ENCODE assay signal across 23 cellular contexts in genomic region chr16:12255473-12255872, GRCh38.
DNase-seq lines count a peak whose midpoint lies in the region; ATAC-seq and TF ChIP-seq lines count a peak whose summit lies in the region.
"Had no signal": no experiment of that assay in that cellular context is flagged by ENCODE, and none has a peak within 500 bp of the region (broad histone marks: within the 10 kb centered on the region; RNA-seq: fewer than 3 reads in every experiment).

No MANE protein-coding gene starts in this region.

- H2BK120ac ChIP-seq in mesendoderm (ENCODE audit: low read depth, low read length) = no peak overlapping the region

- no peak overlapping the region for H3K4me2 ChIP-seq in mesendoderm (ENCODE audit: low read length)
- H3K4me2 ChIP-seq: smooth muscle cell had no signal

- H4K8ac ChIP-seq in mesendoderm (ENCODE audit: low read depth, low read length) = no peak overlapping the region

- DNase-seq in DMS 273 (lab: John Stamatoyannopoulos, UW; ENCODE audit: unreplicated experiment) (peak; percentile 29), DMS 273 treated with DMSO at 0.1 percent for 48 hours (lab: John Stamatoyannopoulos, UW) (no peak), EL (peak; percentile 18), SJCRH30 (peak in 1 of 2 experiments; percentile 16), myocyte (ENCODE audit: low read depth) (peak; percentile 79), ovary (no peak), mesendoderm (no peak)
- DNase-seq: activated CD8-positive, alpha-beta memory T cell treated with anti-CD3 and anti-CD28 coated beads for 24 hours; activated naive CD4-positive, alpha-beta T cell treated with anti-CD3 and anti-CD28 coated beads for 36 hours; activated T-cell treated with anti-CD3 and anti-CD28 coated beads, Interleukin-2, amount 50 U/mL, for 48 hours; cerebellar nuclear complex; effector memory CD4-positive, alpha-beta T cell; GDM1; GM23248; left colon; NCI-H1694; psoas muscle; stimulated activated CD4-positive, alpha-beta T cell treated with anti-CD3 and anti-CD28 coated beads, Interleukin-4, amount 100 ng/mL, for 24 hours; stomach had no signal

- H3K56ac ChIP-seq in mesendoderm (ENCODE audit: low read length) = no peak overlapping the region

- H2BK5ac ChIP-seq in mesendoderm (ENCODE audit: low read length) = no peak overlapping the region

- H3K27ac ChIP-seq in SJCRH30 = peak overlapping the region; percentile 60
- no peak overlapping the region for H3K27ac ChIP-seq in ovary
- no peak overlapping the region for H3K27ac ChIP-seq in mesendoderm (ENCODE audit: low read depth, low read length)
- no peak overlapping the region for H3K27ac ChIP-seq in gastroesophageal sphincter
- H3K27ac ChIP-seq: 22Rv1, GM23248, HL-60, psoas muscle, stomach had no signal

- H3K79me1 ChIP-seq in mesendoderm (ENCODE audit: low read length) = no peaks in the 10 kb centered on the region

- no peak overlapping the region for H4K5ac ChIP-seq in mesendoderm (ENCODE audit: low read length)

- WGBS in ovary, 3 donors = 80 to 83% (median 83%) methylated on average over 7 of the region's 7 CpGs
- no CpG with 5 or more reads among the region's 7 CpGs for WGBS in mesendoderm (ENCODE audit: extremely low coverage, insufficient coverage, low lambda C conversion rate)
- WGBS in gastroesophageal sphincter (ENCODE audit: low coverage in 1 of 2), 2 donors = 83 to 90% methylated on average over 3 to 7 of the region's 7 CpGs

- no peak overlapping the region for H3K4me3 ChIP-seq in SJCRH30
- no peak overlapping the region for H3K4me3 ChIP-seq in ovary
- H3K4me3 ChIP-seq in mesendoderm (ENCODE audit: low read length) = no peak overlapping the region
- no peak overlapping the region for H3K4me3 ChIP-seq in gastroesophageal sphincter
- H3K4me3 ChIP-seq: GM23248, psoas muscle, smooth muscle cell, stomach had no signal

- no peak overlapping the region for H2AK5ac ChIP-seq in mesendoderm (ENCODE audit: low read length)

- H3K18ac ChIP-seq in mesendoderm (ENCODE audit: low read length) = no peak overlapping the region

- intact Hi-C loops in ovary (cut with DNase I) = loop anchor here in 2 of 4 donors (10.0 kb wide), 2 partner anchors 91 to 161 kb away; no protein-coding TSS in a partner anchor

- H3K9ac ChIP-seq in mesendoderm (ENCODE audit: low read length) = no peak overlapping the region
- H3K9ac ChIP-seq: GM23248 had no signal

- no peaks in the 10 kb centered on the region for H3K79me2 ChIP-seq in mesendoderm (ENCODE audit: control insufficient read depth, insufficient read depth, low read length)

- no peak for ATAC-seq in gastroesophageal sphincter
- ATAC-seq: psoas muscle had no signal

- H3K23ac ChIP-seq in mesendoderm (ENCODE audit: low read length) = no peak overlapping the region

- no peak overlapping the region for H2BK15ac ChIP-seq in mesendoderm (replicated peaks; ENCODE audit: low read depth)

- H3K36me3 ChIP-seq in SJCRH30 (no peaks in the 10 kb centered on the region), ovary (no peaks in the 10 kb centered on the region), mesendoderm (ENCODE audit: control insufficient read depth, insufficient read depth, low read length) (no peaks in the 10 kb centered on the region), gastroesophageal sphincter (no peaks in the 10 kb centered on the region)
- H3K36me3 ChIP-seq: stomach had no signal

- no peaks in the 10 kb centered on the region for H3K9me3 ChIP-seq in SJCRH30 (replicated peaks)
- no peaks in the 10 kb centered on the region for H3K9me3 ChIP-seq in ovary
- no peaks in the 10 kb centered on the region for H3K9me3 ChIP-seq in gastroesophageal sphincter
- H3K9me3 ChIP-seq: psoas muscle, stomach had no signal

- TF ChIP-seq CTCF in ovary (IDR thresholded peaks at IDR 0.05) (no peak), gastroesophageal sphincter (IDR thresholded peaks at IDR 0.05) (no peak)

- TF ChIP-seq POLR2A in ovary (IDR thresholded peaks at IDR 0.05) (no peak), gastroesophageal sphincter (IDR thresholded peaks at IDR 0.05) (no peak)

- no peak overlapping the region for H3K4ac ChIP-seq in mesendoderm (ENCODE audit: low read depth, low read length)

- H3K4me1 ChIP-seq in SJCRH30 = peaks cover 27% of the 10 kb centered on the region
- H3K4me1 ChIP-seq in ovary (ENCODE audit: insufficient read depth) = peaks cover 12% of the 10 kb centered on the region
- no peaks in the 10 kb centered on the region for H3K4me1 ChIP-seq in mesendoderm (ENCODE audit: control insufficient read depth, low read depth, low read length)
- H3K4me1 ChIP-seq in gastroesophageal sphincter = no peaks in the 10 kb centered on the region
- H3K4me1 ChIP-seq: psoas muscle, stomach had no signal

- no peaks in the 10 kb centered on the region for H3K27me3 ChIP-seq in SJCRH30
- H3K27me3 ChIP-seq in ovary = no peaks in the 10 kb centered on the region
- no peaks in the 10 kb centered on the region for H3K27me3 ChIP-seq in mesendoderm (ENCODE audit: insufficient read depth, low read length, poor library complexity)
- H3K27me3 ChIP-seq in gastroesophageal sphincter = no peaks in the 10 kb centered on the region
- H3K27me3 ChIP-seq: stomach had no signal

- TF ChIP-seq EP300 in ovary (IDR thresholded peaks at IDR 0.05) = no peak
- no peak for TF ChIP-seq EP300 in gastroesophageal sphincter (IDR thresholded peaks at IDR 0.05)

Comparison
In these comparisons a context has a peak if more than half of its experiments do, and no peak if none do; other contexts are left out.
1. DNase-seq: peak in DMS 273 (single experiment), EL (single experiment) and myocyte (single experiment); none in DMS 273 treated with DMSO at 0.1 percent for 48 hours (single experiment), ovary (0 of 5) and mesendoderm (single experiment).